ENCODE assay signal across 19 cellular contexts in the genomic region with DNA sequence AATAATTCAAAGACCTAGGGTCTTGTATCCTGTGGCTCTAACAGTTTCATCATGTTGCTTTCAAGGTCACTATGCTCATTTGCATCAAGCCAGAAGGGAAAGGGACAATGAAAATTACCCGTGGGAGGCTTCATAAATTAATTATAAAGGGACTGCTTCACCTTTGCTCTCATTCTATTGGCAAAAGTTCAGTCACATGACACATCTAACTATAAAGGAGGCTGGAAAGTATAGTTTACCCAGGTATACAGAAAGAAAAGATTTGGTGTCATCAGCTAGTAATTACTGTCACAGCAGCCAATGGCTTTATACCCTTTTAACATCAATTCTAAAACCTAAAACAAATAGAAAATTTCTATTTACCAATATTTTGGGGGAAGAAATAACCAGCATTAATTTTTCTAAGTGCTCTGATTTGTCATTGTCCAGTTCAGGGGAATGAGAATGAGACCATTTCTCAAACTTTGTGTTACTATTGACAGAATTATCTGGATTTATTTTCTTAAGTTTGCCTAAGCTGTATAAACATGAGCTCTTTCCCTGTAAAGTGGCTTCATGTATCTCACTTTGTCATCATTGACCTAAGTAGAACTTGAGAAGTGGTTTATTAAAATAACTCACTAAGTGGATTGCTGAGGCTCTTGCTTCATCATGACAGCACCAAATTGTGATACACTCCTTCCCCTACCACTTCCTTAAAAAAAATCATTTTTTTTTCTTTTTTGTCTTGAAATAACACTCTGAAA.
A peak's percentile ranks its signal among the peaks of the same experiment; 100 is the strongest.
DNase-seq lines count a peak whose midpoint lies in the region; ATAC-seq, FAIRE-seq and TF ChIP-seq lines count a peak whose summit lies in the region.
"Had no signal": no experiment of that assay in that cellular context is flagged by ENCODE, and none has a peak within 500 bp of the region (broad histone marks: within the 10 kb centered on the region; RNA-seq: fewer than 3 reads in every experiment).

No MANE protein-coding gene starts in this region.

- no peak overlapping the region for H3K27ac ChIP-seq in GM12878 (ENCODE audit: control insufficient read depth, insufficient read depth)
- H3K27ac ChIP-seq: KMS-11, Peyer's patch, SJSA1 had no signal

- no peak for TF ChIP-seq CTCF in GM12878 (IDR thresholded peaks at IDR 0.05 in 2 of 3, conservative IDR thresholded peaks at IDR 0.05 in 1 of 3; ENCODE audit: control insufficient read depth in 2 of 3, extremely low read depth in 1 of 3, insufficient read depth in 1 of 3, low read depth in 3 of 3, low read length in 3 of 3)

- no peaks in the 10 kb centered on the region for H3K79me2 ChIP-seq in GM12878 (ENCODE audit: control insufficient read depth, insufficient read depth, low read length)

- no peaks in the 10 kb centered on the region for H3K36me3 ChIP-seq in GM12878 (ENCODE audit: control insufficient read depth in 2 of 2, insufficient read depth in 2 of 2, low read length in 1 of 2)
- H3K36me3 ChIP-seq: Peyer's patch, SJSA1 had no signal

- H3K9me3 ChIP-seq in GM12878 (replicated peaks; ENCODE audit: control insufficient read depth, insufficient read depth, low read length), result no peaks in the 10 kb centered on the region
- H3K9me3 ChIP-seq: Peyer's patch, SJSA1 had no signal

- ATAC-seq in GM12878 (no peak), GM21447 (IDR thresholded peaks at IDR 0.05; ENCODE audit: unreplicated experiment) (no peak)

- H3K4me2 ChIP-seq in GM12878 (ENCODE audit: control insufficient read depth, insufficient read depth), result no peak overlapping the region
- H3K4me2 ChIP-seq: KMS-11 had no signal

- WGBS in GM12878 (ENCODE audit: insufficient coverage, insufficient replicate concordance, low lambda C conversion rate, missing lambda C conversion rate), result 5% methylated on average over 1 of the region's 1 CpG

- H4K20me1 ChIP-seq in GM12878 (ENCODE audit: control insufficient read depth, insufficient read depth), result no peaks in the 10 kb centered on the region

- no peaks in the 10 kb centered on the region for H3K27me3 ChIP-seq in GM12878 (replicated peaks in 1 of 2; ENCODE audit: control insufficient read depth in 2 of 2, insufficient read depth in 2 of 2, low read length in 1 of 2)
- H3K27me3 ChIP-seq: Peyer's patch, SJSA1 had no signal

- no peak overlapping the region for H3K9ac ChIP-seq in GM12878 (ENCODE audit: control insufficient read depth, insufficient read depth, low read length)
- H3K9ac ChIP-seq: KMS-11 had no signal

- intact Hi-C loops in GM12878 (cut with micrococcal nuclease; ENCODE audit: unreplicated experiment), result no loop called here

- peak; percentile 26 for DNase-seq in NCI-H82 (lab: John Stamatoyannopoulos, UW)
- no peak for DNase-seq in NCI-H82 treated with DMSO at 0.1 percent for 48 hours (lab: John Stamatoyannopoulos, UW; ENCODE audit: unreplicated experiment)
- peak; percentile 86 for DNase-seq in NOMO-1 treated with DMSO at 0.1 percent for 48 hours (lab: John Stamatoyannopoulos, UW; ENCODE audit: unreplicated experiment)
- DNase-seq in GM12878 (ENCODE audit: low read depth, low spot score), result no peak
- DNase-seq in NCI-H1048 (lab: John Stamatoyannopoulos, UW), result no peak
- DNase-seq in anterior cingulate cortex (lab: John Stamatoyannopoulos, UW), result no peak
- DNase-seq: DMS79, H7, NCI-H1417 treated with DMSO at 0.1 percent for 48 hours, NCI-H187, NCI-H2107, NCI-H2227 treated with DMSO at 0.1 percent for 48 hours, NCI-H524 treated with DMSO at 0.1 percent for 48 hours, Peyer's patch, T1000 had no signal

- no peak for TF ChIP-seq RAD21 in GM12878 (IDR thresholded peaks at IDR 0.05; ENCODE audit: insufficient read depth, low read depth, low read length)

- in situ Hi-C loops in GM12878 (cut with MboI), result no loop called here

- CTCF ChIA-PET in GM12878 (lab: Yijun Ruan, JAX), result interaction anchor here (1.1 kb wide), 1 partner anchor 10 kb away, joined by 4 read pairs; no protein-coding TSS in a partner anchor

- TF ChIP-seq POLR2A in GM12878 (IDR thresholded peaks at IDR 0.05; ENCODE audit: low read depth, low read length), result no peak

- no peak for TF ChIP-seq EP300 in GM12878 (IDR thresholded peaks at IDR 0.05; ENCODE audit: borderline replicate concordance in 1 of 2, control insufficient read depth in 1 of 2, low read depth in 2 of 2, low read length in 2 of 2)

- no peaks in the 10 kb centered on the region for H3K4me1 ChIP-seq in GM12878 (ENCODE audit: control insufficient read depth, insufficient read depth, low read length)
- H3K4me1 ChIP-seq: Peyer's patch, SJSA1 had no signal

- POLR2A ChIA-PET in GM12878 (lab: Charles Lee), result interaction anchor here (1.4 kb wide), 1 partner anchor 16 kb away, joined by 4 read pairs; no protein-coding TSS in a partner anchor

- no peak overlapping the region for H2AFZ ChIP-seq in GM12878 (ENCODE audit: control insufficient read depth, low read depth, low read length)

- SMC1A ChIA-PET in GM12878 (lab: Charles Lee; ENCODE audit: uncharacterized antibody, unreplicated experiment), result interaction anchor here (0.7 to 1.4 kb wide), 3 partner anchors 16 to 70 kb away, joined by 3 to 6 read pairs (median 3); no protein-coding TSS in a partner anchor

- RAD21 ChIA-PET in GM12878 (lab: Charles Lee; ENCODE audit: unreplicated experiment), result interaction anchor here (1.3 kb wide), 1 partner anchor 22 kb away, joined by 3 read pairs; no protein-coding TSS in a partner anchor

- no TSS peak for BruUV-seq in GM12878 (replicated peaks; lab: Mats Ljungman, UMichigan)

- H3K4me3 ChIP-seq in GM12878, result no peak overlapping the region
- H3K4me3 ChIP-seq: Peyer's patch, SJSA1 had no signal

- no peak for FAIRE-seq in GM12878 (lab: Jason Lieb, UNC)
- FAIRE-seq: A204.1 had no signal

TF ChIP-seq in GM12878, 131 proteins besides CTCF, POLR2A, EP300 and RAD21:
- TF ChIP-seq, protein P1, sequence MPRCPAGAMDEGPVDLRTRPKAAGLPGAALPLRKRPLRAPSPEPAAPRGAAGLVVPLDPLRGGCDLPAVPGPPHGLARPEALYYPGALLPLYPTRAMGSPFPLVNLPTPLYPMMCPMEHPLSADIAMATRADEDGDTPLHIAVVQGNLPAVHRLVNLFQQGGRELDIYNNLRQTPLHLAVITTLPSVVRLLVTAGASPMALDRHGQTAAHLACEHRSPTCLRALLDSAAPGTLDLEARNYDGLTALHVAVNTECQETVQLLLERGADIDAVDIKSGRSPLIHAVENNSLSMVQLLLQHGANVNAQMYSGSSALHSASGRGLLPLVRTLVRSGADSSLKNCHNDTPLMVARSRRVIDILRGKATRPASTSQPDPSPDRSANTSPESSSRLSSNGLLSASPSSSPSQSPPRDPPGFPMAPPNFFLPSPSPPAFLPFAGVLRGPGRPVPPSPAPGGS (IDR thresholded peaks at IDR 0.05; ENCODE audit: borderline replicate concordance, insufficient read depth, low read depth, low read length, poor library complexity, severe bottlenecking), result no peak
- peak; percentile 44; the same call in 1 of the 2 replicates for TF ChIP-seq RAD51 (IDR thresholded peaks at IDR 0.05)
- TF ChIP-seq CUX1 (IDR thresholded peaks at IDR 0.05; ENCODE audit: insufficient replicate concordance, low read depth, low read length), result no peak

Comparison
In these comparisons a context has a peak if more than half of its experiments do, and no peak if none do; other contexts are left out.
1. DNase-seq: peak in NCI-H82 (single experiment) and NOMO-1 treated with DMSO at 0.1 percent for 48 hours (single experiment); none in NCI-H82 treated with DMSO at 0.1 percent for 48 hours (single experiment), GM12878 (single experiment), NCI-H1048 (single experiment) and anterior cingulate cortex (0 of 58).